Comparison of ENCODE assay signal across 1 cellular context in the genomic region with DNA sequence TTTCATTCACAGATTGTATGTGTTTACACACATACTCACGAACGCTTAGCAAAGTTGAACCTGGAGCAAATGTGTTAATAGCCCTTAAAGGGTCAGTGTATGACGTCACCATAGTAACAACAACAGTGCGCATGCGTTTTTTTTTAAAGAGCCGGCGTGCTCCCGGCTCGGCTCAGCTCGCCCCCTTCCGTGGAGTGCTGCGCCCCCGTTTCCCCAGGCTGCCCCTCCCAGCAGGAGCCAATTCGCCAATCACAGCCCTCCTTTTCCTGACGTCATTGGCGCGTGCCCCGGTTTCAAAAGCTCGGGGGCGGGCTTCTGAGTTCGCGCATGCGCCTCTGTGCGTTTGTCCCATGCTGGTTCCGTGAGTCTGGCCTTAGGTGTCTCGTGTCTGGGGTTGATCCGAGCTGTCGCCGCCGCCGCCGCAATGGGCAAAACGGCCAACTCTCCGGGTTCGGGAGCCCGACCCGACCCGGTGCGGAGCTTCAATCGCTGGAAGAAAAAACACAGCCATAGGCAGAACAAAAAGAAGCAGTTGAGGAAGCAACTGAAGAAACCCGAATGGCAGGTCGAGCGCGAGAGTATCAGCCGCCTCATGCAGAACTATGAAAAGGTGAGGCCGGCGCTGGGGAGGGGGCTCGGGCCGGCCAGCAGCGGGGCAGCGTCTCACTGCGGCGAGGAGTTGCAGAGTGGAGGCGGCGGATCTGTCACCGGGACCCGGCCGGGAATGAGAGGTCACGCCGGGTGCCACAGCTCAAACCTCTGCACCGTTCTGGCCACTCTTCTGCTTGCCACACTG.
TF ChIP-seq lines count a peak whose summit lies in the region.

A gene (plus strand): TSS at position 340 of the 796 bp plus-strand sequence. CDS start 85 bp downstream, at position 425.

TF ChIP-seq in HepG2, 621 proteins besides CTCF, POLR2A, EP300 and RAD21 (continued from another document and continues in another):
- TF ChIP-seq, protein P1, sequence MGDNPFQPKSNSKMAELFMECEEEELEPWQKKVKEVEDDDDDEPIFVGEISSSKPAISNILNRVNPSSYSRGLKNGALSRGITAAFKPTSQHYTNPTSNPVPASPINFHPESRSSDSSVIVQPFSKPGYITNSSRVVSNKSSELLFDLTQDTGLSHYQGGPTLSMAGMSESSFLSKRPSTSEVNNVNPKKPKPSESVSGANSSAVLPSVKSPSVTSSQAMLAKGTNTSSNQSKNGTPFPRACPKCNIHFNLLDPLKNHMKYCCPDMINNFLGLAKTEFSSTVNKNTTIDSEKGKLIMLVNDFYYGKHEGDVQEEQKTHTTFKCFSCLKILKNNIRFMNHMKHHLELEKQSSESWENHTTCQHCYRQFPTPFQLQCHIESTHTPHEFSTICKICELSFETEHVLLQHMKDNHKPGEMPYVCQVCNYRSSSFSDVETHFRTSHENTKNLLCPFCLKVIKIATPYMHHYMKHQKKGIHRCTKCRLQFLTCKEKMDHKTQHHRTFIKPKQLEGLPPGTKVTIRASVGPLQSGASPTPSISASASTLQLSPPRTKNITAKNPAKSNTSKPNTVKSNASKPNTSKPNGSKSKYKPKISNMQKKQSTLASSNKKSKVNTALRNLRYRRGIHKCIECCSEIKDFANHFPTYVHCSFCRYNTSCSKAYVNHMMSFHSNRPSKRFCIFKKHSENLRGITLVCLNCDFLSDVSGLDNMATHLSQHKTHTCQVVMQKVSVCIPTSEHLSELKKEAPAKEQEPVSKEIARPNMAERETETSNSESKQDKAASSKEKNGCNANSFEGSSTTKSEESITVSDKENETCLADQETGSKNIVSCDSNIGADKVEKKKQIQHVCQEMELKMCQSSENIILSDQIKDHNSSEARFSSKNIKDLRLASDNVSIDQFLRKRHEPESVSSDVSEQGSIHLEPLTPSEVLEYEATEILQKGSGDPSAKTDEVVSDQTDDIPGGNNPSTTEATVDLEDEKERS (CRISPR knock-in tag; IDR thresholded peaks at IDR 0.05), result 0 out of 2 replicates have a peak, but pooled peaks have one; percentile 14
- TF ChIP-seq ZSCAN21 (CRISPR knock-in tag; IDR thresholded peaks at IDR 0.05; ENCODE audit: borderline replicate concordance) (peak; percentile 63), MED13 (CRISPR knock-in tag; IDR thresholded peaks at IDR 0.05) (no peak), ZNF572 (CRISPR knock-in tag; IDR thresholded peaks at IDR 0.05) (peak; percentile 62; the same call in 1 of the 2 replicates), ZNF138 (CRISPR knock-in tag; IDR thresholded peaks at IDR 0.05; ENCODE audit: low read depth) (0 out of 2 replicates have a peak, but pooled peaks have one; percentile 37), ERF (CRISPR knock-in tag; IDR thresholded peaks at IDR 0.05) (peak; percentile 33; the same call in 1 of the 2 replicates), FOXC1 (CRISPR knock-in tag; IDR thresholded peaks at IDR 0.05; ENCODE audit: borderline replicate concordance) (peak; percentile 52; the same call in 1 of the 2 replicates), TBP (CRISPR knock-in tag; IDR thresholded peaks at IDR 0.05) (no peak), MEF2D (CRISPR knock-in tag; IDR thresholded peaks at IDR 0.05) (0 out of 2 replicates have a peak, but pooled peaks have one; percentile 18), SNAI1 (CRISPR knock-in tag; IDR thresholded peaks at IDR 0.05; ENCODE audit: borderline replicate concordance) (0 out of 2 replicates have a peak, but pooled peaks have one; percentile 27), NFRKB (IDR thresholded peaks at IDR 0.05) (no peak), ZNF839 (CRISPR knock-in tag; IDR thresholded peaks at IDR 0.05; ENCODE audit: borderline replicate concordance) (0 out of 2 replicates have a peak, but pooled peaks have one; percentile 31), BHLHE40 (IDR thresholded peaks at IDR 0.05; ENCODE audit: low read length) (peak; percentile 87), AGO2 (optimal IDR thresholded peaks at IDR 0.05; ENCODE audit: low read depth, low read length) (no peak), BRCA1 (CRISPR knock-in tag; IDR thresholded peaks at IDR 0.05) (no peak), POGZ (CRISPR knock-in tag; IDR thresholded peaks at IDR 0.05) (peak; percentile 97), ZSCAN31 (CRISPR knock-in tag; IDR thresholded peaks at IDR 0.05; ENCODE audit: low read depth) (peak; percentile 56; the same call in 1 of the 2 replicates), ZNF335 (CRISPR knock-in tag; IDR thresholded peaks at IDR 0.05) (no peak)
- TF ChIP-seq, protein P2, sequence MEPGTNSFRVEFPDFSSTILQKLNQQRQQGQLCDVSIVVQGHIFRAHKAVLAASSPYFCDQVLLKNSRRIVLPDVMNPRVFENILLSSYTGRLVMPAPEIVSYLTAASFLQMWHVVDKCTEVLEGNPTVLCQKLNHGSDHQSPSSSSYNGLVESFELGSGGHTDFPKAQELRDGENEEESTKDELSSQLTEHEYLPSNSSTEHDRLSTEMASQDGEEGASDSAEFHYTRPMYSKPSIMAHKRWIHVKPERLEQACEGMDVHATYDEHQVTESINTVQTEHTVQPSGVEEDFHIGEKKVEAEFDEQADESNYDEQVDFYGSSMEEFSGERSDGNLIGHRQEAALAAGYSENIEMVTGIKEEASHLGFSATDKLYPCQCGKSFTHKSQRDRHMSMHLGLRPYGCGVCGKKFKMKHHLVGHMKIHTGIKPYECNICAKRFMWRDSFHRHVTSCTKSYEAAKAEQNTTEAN (CRISPR knock-in tag; conservative IDR thresholded peaks at IDR 0.05), result 0 out of 2 replicates have a peak, but pooled peaks have one; percentile 33
- TF ChIP-seq, protein P3, sequence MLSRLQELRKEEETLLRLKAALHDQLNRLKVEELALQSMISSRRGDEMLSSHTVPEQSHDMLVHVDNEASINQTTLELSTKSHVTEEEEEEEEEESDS (CRISPR knock-in tag; IDR thresholded peaks at IDR 0.05; ENCODE audit: borderline replicate concordance), result no peak
- TF ChIP-seq, protein P4, sequence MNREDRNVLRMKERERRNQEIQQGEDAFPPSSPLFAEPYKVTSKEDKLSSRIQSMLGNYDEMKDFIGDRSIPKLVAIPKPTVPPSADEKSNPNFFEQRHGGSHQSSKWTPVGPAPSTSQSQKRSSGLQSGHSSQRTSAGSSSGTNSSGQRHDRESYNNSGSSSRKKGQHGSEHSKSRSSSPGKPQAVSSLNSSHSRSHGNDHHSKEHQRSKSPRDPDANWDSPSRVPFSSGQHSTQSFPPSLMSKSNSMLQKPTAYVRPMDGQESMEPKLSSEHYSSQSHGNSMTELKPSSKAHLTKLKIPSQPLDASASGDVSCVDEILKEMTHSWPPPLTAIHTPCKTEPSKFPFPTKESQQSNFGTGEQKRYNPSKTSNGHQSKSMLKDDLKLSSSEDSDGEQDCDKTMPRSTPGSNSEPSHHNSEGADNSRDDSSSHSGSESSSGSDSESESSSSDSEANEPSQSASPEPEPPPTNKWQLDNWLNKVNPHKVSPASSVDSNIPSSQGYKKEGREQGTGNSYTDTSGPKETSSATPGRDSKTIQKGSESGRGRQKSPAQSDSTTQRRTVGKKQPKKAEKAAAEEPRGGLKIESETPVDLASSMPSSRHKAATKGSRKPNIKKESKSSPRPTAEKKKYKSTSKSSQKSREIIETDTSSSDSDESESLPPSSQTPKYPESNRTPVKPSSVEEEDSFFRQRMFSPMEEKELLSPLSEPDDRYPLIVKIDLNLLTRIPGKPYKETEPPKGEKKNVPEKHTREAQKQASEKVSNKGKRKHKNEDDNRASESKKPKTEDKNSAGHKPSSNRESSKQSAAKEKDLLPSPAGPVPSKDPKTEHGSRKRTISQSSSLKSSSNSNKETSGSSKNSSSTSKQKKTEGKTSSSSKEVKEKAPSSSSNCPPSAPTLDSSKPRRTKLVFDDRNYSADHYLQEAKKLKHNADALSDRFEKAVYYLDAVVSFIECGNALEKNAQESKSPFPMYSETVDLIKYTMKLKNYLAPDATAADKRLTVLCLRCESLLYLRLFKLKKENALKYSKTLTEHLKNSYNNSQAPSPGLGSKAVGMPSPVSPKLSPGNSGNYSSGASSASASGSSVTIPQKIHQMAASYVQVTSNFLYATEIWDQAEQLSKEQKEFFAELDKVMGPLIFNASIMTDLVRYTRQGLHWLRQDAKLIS (CRISPR knock-in tag; IDR thresholded peaks at IDR 0.05), result no peak
- TF ChIP-seq, protein P5, sequence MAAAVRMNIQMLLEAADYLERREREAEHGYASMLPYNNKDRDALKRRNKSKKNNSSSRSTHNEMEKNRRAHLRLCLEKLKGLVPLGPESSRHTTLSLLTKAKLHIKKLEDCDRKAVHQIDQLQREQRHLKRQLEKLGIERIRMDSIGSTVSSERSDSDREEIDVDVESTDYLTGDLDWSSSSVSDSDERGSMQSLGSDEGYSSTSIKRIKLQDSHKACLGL (CRISPR knock-in tag; IDR thresholded peaks at IDR 0.05), result peak; percentile 93; the same call in 1 of the 2 replicates
- TF ChIP-seq, protein P6, sequence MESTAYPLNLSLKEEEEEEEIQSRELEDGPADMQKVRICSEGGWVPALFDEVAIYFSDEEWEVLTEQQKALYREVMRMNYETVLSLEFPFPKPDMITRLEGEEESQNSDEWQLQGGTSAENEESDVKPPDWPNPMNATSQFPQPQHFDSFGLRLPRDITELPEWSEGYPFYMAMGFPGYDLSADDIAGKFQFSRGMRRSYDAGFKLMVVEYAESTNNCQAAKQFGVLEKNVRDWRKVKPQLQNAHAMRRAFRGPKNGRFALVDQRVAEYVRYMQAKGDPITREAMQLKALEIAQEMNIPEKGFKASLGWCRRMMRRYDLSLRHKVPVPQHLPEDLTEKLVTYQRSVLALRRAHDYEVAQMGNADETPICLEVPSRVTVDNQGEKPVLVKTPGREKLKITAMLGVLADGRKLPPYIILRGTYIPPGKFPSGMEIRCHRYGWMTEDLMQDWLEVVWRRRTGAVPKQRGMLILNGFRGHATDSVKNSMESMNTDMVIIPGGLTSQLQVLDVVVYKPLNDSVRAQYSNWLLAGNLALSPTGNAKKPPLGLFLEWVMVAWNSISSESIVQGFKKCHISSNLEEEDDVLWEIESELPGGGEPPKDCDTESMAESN (CRISPR knock-in tag; conservative IDR thresholded peaks at IDR 0.05), result 0 out of 2 replicates have a peak, but pooled peaks have one; percentile 44
- TF ChIP-seq, protein P7, sequence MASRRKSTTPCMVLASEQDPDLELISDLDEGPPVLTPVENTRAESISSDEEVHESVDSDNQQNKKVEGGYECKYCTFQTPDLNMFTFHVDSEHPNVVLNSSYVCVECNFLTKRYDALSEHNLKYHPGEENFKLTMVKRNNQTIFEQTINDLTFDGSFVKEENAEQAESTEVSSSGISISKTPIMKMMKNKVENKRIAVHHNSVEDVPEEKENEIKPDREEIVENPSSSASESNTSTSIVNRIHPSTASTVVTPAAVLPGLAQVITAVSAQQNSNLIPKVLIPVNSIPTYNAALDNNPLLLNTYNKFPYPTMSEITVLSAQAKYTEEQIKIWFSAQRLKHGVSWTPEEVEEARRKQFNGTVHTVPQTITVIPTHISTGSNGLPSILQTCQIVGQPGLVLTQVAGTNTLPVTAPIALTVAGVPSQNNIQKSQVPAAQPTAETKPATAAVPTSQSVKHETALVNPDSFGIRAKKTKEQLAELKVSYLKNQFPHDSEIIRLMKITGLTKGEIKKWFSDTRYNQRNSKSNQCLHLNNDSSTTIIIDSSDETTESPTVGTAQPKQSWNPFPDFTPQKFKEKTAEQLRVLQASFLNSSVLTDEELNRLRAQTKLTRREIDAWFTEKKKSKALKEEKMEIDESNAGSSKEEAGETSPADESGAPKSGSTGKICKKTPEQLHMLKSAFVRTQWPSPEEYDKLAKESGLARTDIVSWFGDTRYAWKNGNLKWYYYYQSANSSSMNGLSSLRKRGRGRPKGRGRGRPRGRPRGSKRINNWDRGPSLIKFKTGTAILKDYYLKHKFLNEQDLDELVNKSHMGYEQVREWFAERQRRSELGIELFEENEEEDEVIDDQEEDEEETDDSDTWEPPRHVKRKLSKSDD (CRISPR knock-in tag; IDR thresholded peaks at IDR 0.05; ENCODE audit: low read depth), result peak; percentile 34; the same call in 1 of the 2 replicates
- TF ChIP-seq, protein P8, sequence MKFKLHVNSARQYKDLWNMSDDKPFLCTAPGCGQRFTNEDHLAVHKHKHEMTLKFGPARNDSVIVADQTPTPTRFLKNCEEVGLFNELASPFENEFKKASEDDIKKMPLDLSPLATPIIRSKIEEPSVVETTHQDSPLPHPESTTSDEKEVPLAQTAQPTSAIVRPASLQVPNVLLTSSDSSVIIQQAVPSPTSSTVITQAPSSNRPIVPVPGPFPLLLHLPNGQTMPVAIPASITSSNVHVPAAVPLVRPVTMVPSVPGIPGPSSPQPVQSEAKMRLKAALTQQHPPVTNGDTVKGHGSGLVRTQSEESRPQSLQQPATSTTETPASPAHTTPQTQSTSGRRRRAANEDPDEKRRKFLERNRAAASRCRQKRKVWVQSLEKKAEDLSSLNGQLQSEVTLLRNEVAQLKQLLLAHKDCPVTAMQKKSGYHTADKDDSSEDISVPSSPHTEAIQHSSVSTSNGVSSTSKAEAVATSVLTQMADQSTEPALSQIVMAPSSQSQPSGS (CRISPR knock-in tag; IDR thresholded peaks at IDR 0.05), result peak; percentile 97
- TF ChIP-seq, protein P9, sequence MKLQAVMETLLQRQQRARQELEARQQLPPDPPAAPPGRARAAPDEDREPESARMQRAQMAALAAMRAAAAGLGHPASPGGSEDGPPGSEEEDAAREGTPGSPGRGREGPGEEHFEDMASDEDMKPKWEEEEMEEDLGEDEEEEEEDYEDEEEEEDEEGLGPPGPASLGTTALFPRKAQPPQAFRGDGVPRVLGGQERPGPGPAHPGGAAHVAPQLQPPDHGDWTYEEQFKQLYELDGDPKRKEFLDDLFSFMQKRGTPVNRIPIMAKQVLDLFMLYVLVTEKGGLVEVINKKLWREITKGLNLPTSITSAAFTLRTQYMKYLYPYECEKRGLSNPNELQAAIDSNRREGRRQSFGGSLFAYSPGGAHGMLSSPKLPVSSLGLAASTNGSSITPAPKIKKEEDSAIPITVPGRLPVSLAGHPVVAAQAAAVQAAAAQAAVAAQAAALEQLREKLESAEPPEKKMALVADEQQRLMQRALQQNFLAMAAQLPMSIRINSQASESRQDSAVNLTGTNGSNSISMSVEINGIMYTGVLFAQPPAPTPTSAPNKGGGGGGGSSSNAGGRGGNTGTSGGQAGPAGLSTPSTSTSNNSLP (IDR thresholded peaks at IDR 0.05; ENCODE audit: low read depth, low read length), result 0 out of 2 replicates have a peak, but pooled peaks have one; percentile 13
- TF ChIP-seq, protein P10, sequence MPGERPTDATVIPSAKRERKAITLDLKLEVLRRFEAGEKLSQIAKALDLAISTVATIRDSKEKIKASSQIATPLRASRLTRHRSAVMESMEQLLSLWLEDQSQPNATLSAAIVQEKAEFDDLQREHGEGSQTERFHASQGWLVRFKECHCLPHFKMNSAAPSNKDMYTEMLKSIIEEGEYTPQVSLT (CRISPR knock-in tag; IDR thresholded peaks at IDR 0.05; ENCODE audit: borderline replicate concordance, low read depth), result no peak
- TF ChIP-seq, protein P11, sequence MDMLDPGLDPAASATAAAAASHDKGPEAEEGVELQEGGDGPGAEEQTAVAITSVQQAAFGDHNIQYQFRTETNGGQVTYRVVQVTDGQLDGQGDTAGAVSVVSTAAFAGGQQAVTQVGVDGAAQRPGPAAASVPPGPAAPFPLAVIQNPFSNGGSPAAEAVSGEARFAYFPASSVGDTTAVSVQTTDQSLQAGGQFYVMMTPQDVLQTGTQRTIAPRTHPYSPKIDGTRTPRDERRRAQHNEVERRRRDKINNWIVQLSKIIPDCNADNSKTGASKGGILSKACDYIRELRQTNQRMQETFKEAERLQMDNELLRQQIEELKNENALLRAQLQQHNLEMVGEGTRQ (IDR thresholded peaks at IDR 0.05; ENCODE audit: low read depth, low read length), result no peak
- TF ChIP-seq, protein P11 (CRISPR knock-in tag; IDR thresholded peaks at IDR 0.05; ENCODE audit: borderline replicate concordance), result peak; percentile 75; the same call in 1 of the 2 replicates
